In the genomic region with DNA sequence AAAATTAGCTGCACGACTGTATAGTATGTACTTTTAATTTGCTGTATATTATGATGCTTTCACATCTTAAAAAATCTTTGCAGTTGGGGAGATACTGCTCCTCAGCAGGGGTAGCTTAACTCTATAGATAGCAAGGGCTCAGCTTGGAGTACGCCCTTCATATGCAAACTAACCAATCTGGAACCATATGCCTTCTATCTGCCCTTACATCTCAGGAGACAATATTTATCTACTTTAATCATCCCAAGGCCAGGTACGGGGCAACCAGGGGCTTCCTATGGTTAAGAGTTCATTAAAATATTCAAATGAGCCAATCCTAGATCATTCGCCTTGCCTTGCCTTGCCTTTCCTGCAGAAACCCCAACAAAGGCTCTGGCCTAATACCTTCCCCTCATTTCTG, we compare ENCODE assay signal across 25 cellular contexts.
"Had no signal": no experiment of that assay in that cellular context is flagged by ENCODE, and none has a peak within 500 bp of the region (broad histone marks: within the 10 kb centered on the region; RNA-seq: fewer than 3 reads in every experiment).

No MANE protein-coding gene starts in this region.

- H3K9me3 Mint-ChIP-seq: type B pancreatic cell had no signal

- FAIRE-seq: colon, keratinocyte had no signal

- H3K4me1 ChIP-seq: gastrocnemius medialis, lower lobe of right lung, psoas muscle, sigmoid colon, testis had no signal

- H3K4me3 ChIP-seq: dorsolateral prefrontal cortex, gastrocnemius medialis, lower lobe of right lung, ovary, psoas muscle, sigmoid colon, testis, tibial artery had no signal

- H3K27ac ChIP-seq: dorsolateral prefrontal cortex, epithelial cell of prostate, gastrocnemius medialis, lower lobe of right lung, ovary, psoas muscle, sigmoid colon, testis, tibial artery had no signal

- H3K9me3 ChIP-seq: gastrocnemius medialis, lower lobe of right lung, ovary, psoas muscle, sigmoid colon, testis, tibial artery had no signal

- H3K27ac Mint-ChIP-seq: nephron; stimulated activated memory B cell treated with anti-CD40 and anti-IgM and Interleukin-4, amounts not matched to agents 10 μg/mL and 1 μg/mL and 100 μg/mL, for 72 hours; type B pancreatic cell had no signal

- H3K36me3 Mint-ChIP-seq: stimulated activated memory B cell treated with anti-CD40 and anti-IgM and Interleukin-4, amounts not matched to agents 10 μg/mL and 1 μg/mL and 100 μg/mL, for 72 hours; type B pancreatic cell had no signal

- H3K4me1 Mint-ChIP-seq: nephron; stimulated activated memory B cell treated with anti-CD40 and anti-IgM and Interleukin-4, amounts not matched to agents 10 μg/mL and 1 μg/mL and 100 μg/mL, for 72 hours had no signal

- ATAC-seq: esophagus mucosa; gastrocnemius medialis; left ventricle myocardium superior; lower lobe of right lung; psoas muscle; right cardiac atrium; stimulated activated memory B cell treated with anti-CD40 and anti-IgM and Interleukin-4, amounts not matched to agents 10 μg/mL and 1 μg/mL and 100 μg/mL, for 72 hours; stimulated activated naive CD8-positive, alpha-beta T cell treated with anti-CD3 and anti-CD28 coated beads, Interleukin-15, Interleukin-2, amounts not matched to agents 100 U/mL and 50 U/mL, for 24 hours had no signal

- H3K27me3 ChIP-seq: dorsolateral prefrontal cortex, gastrocnemius medialis, ovary, sigmoid colon, testis, tibial artery had no signal

- DNase-seq: cerebellar nuclear complex; dorsolateral prefrontal cortex; effector CD4-positive, alpha-beta T cell; gastrocnemius medialis; head of caudate nucleus; left ventricle myocardium superior; lower lobe of right lung; nucleus accumbens; ovary; posterior cingulate gyrus; psoas muscle; right cardiac atrium; sigmoid colon; stimulated activated CD4-positive, alpha-beta T cell treated with anti-CD3 and anti-CD28 coated beads, Interleukin-4, amount 100 ng/mL, for 4 hours; stimulated activated naive CD8-positive, alpha-beta T cell treated with anti-CD3 and anti-CD28 coated beads, Interleukin-15, Interleukin-2, amounts not matched to agents 100 U/mL and 50 U/mL, for 24 hours; substantia nigra; testis; tibial artery had no signal

- H3K4me3 Mint-ChIP-seq: nephron; stimulated activated memory B cell treated with anti-CD40 and anti-IgM and Interleukin-4, amounts not matched to agents 10 μg/mL and 1 μg/mL and 100 μg/mL, for 72 hours; type B pancreatic cell had no signal

- H3K27me3 Mint-ChIP-seq: stimulated activated memory B cell treated with anti-CD40 and anti-IgM and Interleukin-4, amounts not matched to agents 10 μg/mL and 1 μg/mL and 100 μg/mL, for 72 hours; type B pancreatic cell had no signal

- H3K36me3 ChIP-seq: gastrocnemius medialis, lower lobe of right lung, ovary, sigmoid colon, tibial artery had no signal
